ENCODE assay signal across 24 cellular contexts in genomic region chr2:54267577-54267976, GRCh38.
"Had no signal": no experiment of that assay in that cellular context is flagged by ENCODE, and none has a peak within 500 bp of the region (broad histone marks: within the 10 kb centered on the region; RNA-seq: fewer than 3 reads in every experiment).

No MANE protein-coding gene starts in this region.

- FAIRE-seq: TTC549 had no signal

- H3K4me3 ChIP-seq: breast epithelium, SK-N-MC had no signal

- DNase-seq: activated CD4-positive, alpha-beta T cell treated with anti-CD3 and anti-CD28 coated beads for 36 hours; activated CD8-positive, alpha-beta memory T cell treated with anti-CD3 and anti-CD28 coated beads, Interleukin-2, amount 50 U/mL, for 4 hours; activated CD8-positive, alpha-beta T cell treated with anti-CD3 and anti-CD28 coated beads for 36 hours; activated gamma-delta T cell treated with Interleukin-2 at 50 U/mL for 16 hours; activated naive CD4-positive, alpha-beta T cell treated with anti-CD3 and anti-CD28 coated beads, Interleukin-2, amount 10 ng/mL, durations not matched to agents 7 days and 5 days; activated naive CD8-positive, alpha-beta T cell treated with anti-CD3 and anti-CD28 coated beads for 36 hours; activated T-cell treated with anti-CD3 and anti-CD28 coated beads, Interleukin-2, amount 50 U/mL, for 72 hours; central memory CD4-positive, alpha-beta T cell; MM.1S; NCI-H1417 treated with DMSO at 0.1 percent for 48 hours; NCI-H1694; NCI-H2081; NCI-H446 treated with DMSO at 0.1 percent for 48 hours; NCI-H524 treated with DMSO at 0.1 percent for 48 hours; NCI-H748 treated with DMSO at 0.1 percent for 48 hours; NK-92 treated with Interleukin-12 subunit alpha and Interleukin-12 subunit beta, amount 100 ng/mL, for 24 hours; OCI-M1; RPMI8226; T-cell; T-helper 2 cell; T1000 had no signal
